16 cellular contexts compared by ENCODE assay signal in genomic region chr1:86714561-86715244, GRCh38. TPM values are rescaled to one million over a fixed set of nuclear protein-coding genes. Genes with fewer than 3 reads are reported as not detected.
DNase-seq lines count a peak whose midpoint lies in the region; ATAC-seq, FAIRE-seq and TF ChIP-seq lines count a peak whose summit lies in the region.
"Had no signal": no experiment of that assay in that cellular context is flagged by ENCODE, and none has a peak within 500 bp of the region (broad histone marks: within the 10 kb centered on the region; RNA-seq: fewer than 3 reads in every experiment).

No MANE protein-coding gene starts in this region.

- peaks cover 7 to 26% of the 10 kb centered on the region in 2 donors for H3K36me3 Mint-ChIP-seq in CD4-positive, alpha-beta memory T cell
- H3K36me3 Mint-ChIP-seq in astrocyte (ENCODE audit: low read depth, unreplicated experiment) (peaks cover 6% of the 10 kb centered on the region), H9 (ENCODE audit: insufficient read depth in 1 of 3, low read depth in 3 of 3) (peaks cover 2 to 17% (median 9%) of the 10 kb centered on the region in 3 experiments; a peak in 6 of 7 replicates)

- H3K27me3 Mint-ChIP-seq in CD4-positive, alpha-beta memory T cell = no peaks in the 10 kb centered on the region
- no peaks in the 10 kb centered on the region for H3K27me3 Mint-ChIP-seq in astrocyte (ENCODE audit: low read depth, unreplicated experiment)
- H3K27me3 Mint-ChIP-seq in H9 (ENCODE audit: low read depth) = no peaks in the 10 kb centered on the region

- FAIRE-seq in astrocyte (lab: Jason Lieb, UNC) = no peak
- peak; percentile 96 for FAIRE-seq in islet of Langerhans (lab: Jason Lieb, UNC)

- H2AFZ ChIP-seq in astrocyte (ENCODE audit: low read depth, low read length) (no peak overlapping the region), H9 (ENCODE audit: low read length) (no peak overlapping the region)

- no peak overlapping the region for H2AK5ac ChIP-seq in H9 (ENCODE audit: insufficient read length, low read length)

- H3K36me3 ChIP-seq in CD4-positive, alpha-beta memory T cell (ENCODE audit: insufficient read depth, low read length) = peaks cover 5% of the 10 kb centered on the region
- peaks cover 20% of the 10 kb centered on the region for H3K36me3 ChIP-seq in astrocyte (ENCODE audit: insufficient read depth, low read length)
- H3K36me3 ChIP-seq: BE2C had no signal

- H3K23ac ChIP-seq in H9 (ENCODE audit: insufficient read length, low read depth, low read length) = no peak overlapping the region

- no peak overlapping the region for H2BK15ac ChIP-seq in H9 (ENCODE audit: low read depth, low read length)

- peaks cover 54% of the 10 kb centered on the region for H3K4me1 ChIP-seq in CD4-positive, alpha-beta memory T cell (ENCODE audit: insufficient read depth, low read length)
- peaks cover 2% of the 10 kb centered on the region for H3K4me1 ChIP-seq in astrocyte (ENCODE audit: insufficient read depth, low read length)
- no peaks in the 10 kb centered on the region for H3K4me1 ChIP-seq in H9 (ENCODE audit: insufficient read depth, low read length)
- H3K4me1 ChIP-seq: BE2C had no signal

- ATAC-seq in HG03432 (IDR thresholded peaks at IDR 0.05; ENCODE audit: unreplicated experiment) (peak; percentile 59), GM18517 (IDR thresholded peaks at IDR 0.05; ENCODE audit: unreplicated experiment) (no peak)

- H3K79me1 ChIP-seq in H9 (ENCODE audit: insufficient read depth, low read depth, low read length, poor library complexity, severe bottlenecking) = no peaks in the 10 kb centered on the region

- H4K20me1 ChIP-seq in astrocyte (ENCODE audit: insufficient read depth, low read length) = peaks cover 86% of the 10 kb centered on the region
- H4K20me1 ChIP-seq in H9 (ENCODE audit: control insufficient read depth, insufficient read depth, insufficient read length) = no peaks in the 10 kb centered on the region

- no peak overlapping the region for H3T11ph ChIP-seq in H9 (ENCODE audit: low read length)

- no peak overlapping the region for H3K56ac ChIP-seq in H9 (ENCODE audit: insufficient read length, low read depth, low read length)

- H3K4me3 ChIP-seq in CD4-positive, alpha-beta memory T cell (ENCODE audit: low read length in 2 of 2) = no peak overlapping the region
- H3K4me3 ChIP-seq in astrocyte (ENCODE audit: insufficient read depth, low read depth, low read length) = no peak overlapping the region
- H3K4me3 ChIP-seq: lung had no signal

- H3K4ac ChIP-seq in H9 (ENCODE audit: low read depth, low read length) = no peak overlapping the region

- no peak overlapping the region for H3K14ac ChIP-seq in H9 (ENCODE audit: insufficient read depth, low read length)

- H3K79me2 ChIP-seq in astrocyte (ENCODE audit: insufficient read depth, low read length) (peaks cover 96% of the 10 kb centered on the region), H9 (ENCODE audit: insufficient read depth, low read length) (no peaks in the 10 kb centered on the region)

- no peak overlapping the region for H4K8ac ChIP-seq in H9 (replicated peaks; ENCODE audit: insufficient read length, low read depth, low read length)

- no peak overlapping the region for H4K91ac ChIP-seq in H9 (ENCODE audit: insufficient read length, low read depth, low read length)

- POLR2A ChIA-PET in CD4-positive, alpha-beta memory T cell (lab: Charles Lee; ENCODE audit: partially characterized antibody) = interaction anchor here (0.9 to 8.3 kb wide), 5 partner anchors 10 to 319 kb away, joined by 4 to 133 read pairs (median 4); partner anchors contain the start of genes ODF2L and SH3GLB1

- no peaks in the 10 kb centered on the region for H3K9me3 Mint-ChIP-seq in CD4-positive, alpha-beta memory T cell
- H3K9me3 Mint-ChIP-seq in astrocyte (ENCODE audit: unreplicated experiment) = no peaks in the 10 kb centered on the region
- no peaks in the 10 kb centered on the region for H3K9me3 Mint-ChIP-seq in H9

- H3K27ac ChIP-seq in CD4-positive, alpha-beta memory T cell (ENCODE audit: low read depth, low read length) = peak overlapping the region; percentile 54
- no peak overlapping the region for H3K27ac ChIP-seq in astrocyte (ENCODE audit: low read depth, low read length)
- no peak overlapping the region for H3K27ac ChIP-seq in H9 (ENCODE audit: insufficient read length, low read depth, low read length)
- H3K27ac ChIP-seq: KMS-11 had no signal

- H3K4me2 ChIP-seq in astrocyte (ENCODE audit: low read length) (peak overlapping the region; percentile 23), H9 (ENCODE audit: insufficient read depth, insufficient read length, low read length) (no peak overlapping the region)
- H3K4me2 ChIP-seq: KMS-11 had no signal

- no peak for DNase-seq in CD4-positive, alpha-beta memory T cell
- DNase-seq in astrocyte (ENCODE audit: low read depth) (no peak), H9 (no peak), NCI-H524 (lab: John Stamatoyannopoulos, UW) (no peak)
- no peak for DNase-seq in NK-92 treated with Interleukin-12 subunit alpha and Interleukin-12 subunit beta, amount 100 ng/mL, for 24 hours (lab: John Stamatoyannopoulos, UW)
- DNase-seq: activated CD4-positive, alpha-beta T cell treated with anti-CD3 and anti-CD28 coated beads, Interleukin-2, amount 50 U/mL, for 4 hours; BE2C; effector CD4-positive, alpha-beta T cell; NCI-H2029 treated with DMSO at 0.1 percent for 48 hours; posterior cingulate gyrus; stimulated activated CD4-positive, alpha-beta T cell treated with anti-CD3 and anti-CD28 coated beads, Interleukin-4, amount 100 ng/mL, for 24 hours had no signal

- H3K4me3 Mint-ChIP-seq in CD4-positive, alpha-beta memory T cell = peak overlapping the region in 3 of 8 donors; percentile 3 to 43 (median 11)
- no peak overlapping the region for H3K4me3 Mint-ChIP-seq in astrocyte (ENCODE audit: unreplicated experiment)
- H3K4me3 Mint-ChIP-seq in H9 = no peak overlapping the region

- H3K23me2 ChIP-seq in H9 (ENCODE audit: insufficient read length, low read depth, low read length, poor library complexity, severe bottlenecking) = no peaks in the 10 kb centered on the region

- no peak overlapping the region for H4K5ac ChIP-seq in H9 (ENCODE audit: insufficient read length, low read depth, low read length)

- intact Hi-C loops in CD4-positive, alpha-beta memory T cell (cut with micrococcal nuclease) = no loop called here

- H3K9me3 ChIP-seq in CD4-positive, alpha-beta memory T cell (ENCODE audit: control insufficient read depth in 1 of 2, low read length in 2 of 2) = no peaks in the 10 kb centered on the region
- H3K9me3 ChIP-seq in astrocyte (ENCODE audit: insufficient read depth, low read depth, low read length) (no peaks in the 10 kb centered on the region), H9 (ENCODE audit: control insufficient read depth, low read depth, low read length) (no peaks in the 10 kb centered on the region)
- H3K9me3 ChIP-seq: BE2C had no signal

- no peak overlapping the region for H2BK20ac ChIP-seq in H9 (ENCODE audit: low read depth, low read length, poor library complexity, severe bottlenecking)

- H3K18ac ChIP-seq in H9 (ENCODE audit: insufficient read length, low read depth, low read length) = no peak overlapping the region

- H2BK12ac ChIP-seq in H9 (ENCODE audit: insufficient read length, low read depth, low read length) = no peak overlapping the region

- CTCF ChIA-PET in CD4-positive, alpha-beta memory T cell (lab: Charles Lee; ENCODE audit: partially characterized antibody) = interaction anchor here (1.0 to 9.5 kb wide), 5 partner anchors 9 to 210 kb away, joined by 3 to 165 read pairs (median 3); partner anchors contain the start of gene SH3GLB1

- no peak overlapping the region for H2BK5ac ChIP-seq in H9 (ENCODE audit: insufficient read length, low read length)

- WGBS in H9 (ENCODE audit: extremely low coverage, insufficient read length, low lambda C conversion rate) = no CpG with 5 or more reads among the region's 3 CpGs

- H3K27ac Mint-ChIP-seq in CD4-positive, alpha-beta memory T cell = peak overlapping the region in 3 of 7 donors; percentile 31 to 56 (median 48)
- H3K27ac Mint-ChIP-seq in astrocyte (ENCODE audit: unreplicated experiment) = no peak overlapping the region
- no peak overlapping the region for H3K27ac Mint-ChIP-seq in H9

- no peak overlapping the region for H2BK120ac ChIP-seq in H9 (ENCODE audit: low read depth, low read length, poor library complexity, severe bottlenecking)

- no peaks in the 10 kb centered on the region for H3K27me3 ChIP-seq in CD4-positive, alpha-beta memory T cell (ENCODE audit: insufficient read depth, low read length)
- H3K27me3 ChIP-seq in astrocyte (ENCODE audit: insufficient read depth, low read length) = no peaks in the 10 kb centered on the region
- no peaks in the 10 kb centered on the region for H3K27me3 ChIP-seq in H9 (ENCODE audit: insufficient read depth, low read length)
- H3K27me3 ChIP-seq: BE2C had no signal

- H3K9ac ChIP-seq in astrocyte (ENCODE audit: low read length) (no peak overlapping the region), H9 (ENCODE audit: extremely low read depth, insufficient read length, low read length) (no peak overlapping the region)
- H3K9ac ChIP-seq: KMS-11 had no signal

- TF ChIP-seq CTCF in astrocyte (IDR thresholded peaks at IDR 0.05; ENCODE audit: insufficient read depth, low read depth, low read length) (no peak), H9 (conservative IDR thresholded peaks at IDR 0.05) (no peak)

- H3K4me1 Mint-ChIP-seq in CD4-positive, alpha-beta memory T cell = peaks cover 29 to 63% (median 36%) of the 10 kb centered on the region in 4 donors
- H3K4me1 Mint-ChIP-seq in astrocyte (ENCODE audit: low read depth, unreplicated experiment) (peaks cover 19% of the 10 kb centered on the region), H9 (peaks cover 9 to 12% of the 10 kb centered on the region in 2 experiments; a peak in 3 of 4 replicates)

RNA-seq across cellular contexts. Expression of gene SH3GLB1, which starts 10.3 kb away (rescaled TPM):
- 10 to 100 TPM; 55.4 to 59.6 TPM for total RNA-seq in CD4-positive, alpha-beta memory T cell
- 10 to 100 TPM; 45.0 to 54.5 TPM for polyA plus RNA-seq in CD4-positive, alpha-beta memory T cell
- total RNA-seq in astrocyte (138 and 147 TPM in 2 replicates), H9 (2021) (36.6 and 37.4 TPM in 2 replicates)
